1 cellular context compared by ENCODE assay signal in genomic region chr2:66574701-66575624, GRCh38.
A peak's percentile ranks its signal among the peaks of the same experiment; 100 is the strongest.
TF ChIP-seq lines count a peak whose summit lies in the region.

No MANE protein-coding gene starts in this region.

TF ChIP-seq in HEK293, 187 proteins besides CTCF, POLR2A, EP300 and RAD21 (continued from another document and continues in another):
- TF ChIP-seq ZBTB20 (tag by site-specific recombination; IDR thresholded peaks at IDR 0.05) (no peak), ZSCAN23 (tag by site-specific recombination; IDR thresholded peaks at IDR 0.05) (no peak), ZXDB (tag by site-specific recombination; IDR thresholded peaks at IDR 0.05) (peak; percentile 77; the same call in 1 of the 2 replicates), ZNF157 (tag by site-specific recombination; IDR thresholded peaks at IDR 0.05) (no peak), ZNF133 (tag by site-specific recombination; IDR thresholded peaks at IDR 0.05) (no peak), ZNF335 (tag by site-specific recombination; conservative IDR thresholded peaks at IDR 0.05) (peak; percentile 95), ZBTB6 (tag by site-specific recombination; IDR thresholded peaks at IDR 0.05) (no peak), ZNF169 (tag by site-specific recombination; IDR thresholded peaks at IDR 0.05) (no peak), GFI1B (tag by site-specific recombination; IDR thresholded peaks at IDR 0.05) (no peak), ZNF211 (tag by site-specific recombination; IDR thresholded peaks at IDR 0.05; ENCODE audit: low read depth) (no peak), ZNF600 (tag by site-specific recombination; IDR thresholded peaks at IDR 0.05) (no peak), ZNF76 (tag by site-specific recombination; IDR thresholded peaks at IDR 0.05; ENCODE audit: borderline replicate concordance, low read depth) (no peak), ZNF416 (tag by site-specific recombination; IDR thresholded peaks at IDR 0.05) (no peak), ZNF624 (tag by site-specific recombination; IDR thresholded peaks at IDR 0.05) (no peak), ZNF280D (tag by site-specific recombination; IDR thresholded peaks at IDR 0.05) (no peak), PRDM1 (tag by site-specific recombination; IDR thresholded peaks at IDR 0.05) (peak; percentile 98), PRDM4 (tag by site-specific recombination; IDR thresholded peaks at IDR 0.05) (0 out of 2 replicates have a peak, but pooled peaks have one; percentile 20), ZNF488 (tag by site-specific recombination; IDR thresholded peaks at IDR 0.05) (no peak), ZNF19 (tag by site-specific recombination; IDR thresholded peaks at IDR 0.05; ENCODE audit: low read depth) (no peak), ZNF354C (tag by site-specific recombination; IDR thresholded peaks at IDR 0.05; ENCODE audit: borderline replicate concordance, low read depth) (no peak), ZFP69B (tag by site-specific recombination; IDR thresholded peaks at IDR 0.05) (peak; percentile 62; the same call in 1 of the 2 replicates), ZNF23 (tag by site-specific recombination; IDR thresholded peaks at IDR 0.05; ENCODE audit: borderline replicate concordance) (no peak), SALL2 (tag by site-specific recombination; IDR thresholded peaks at IDR 0.05; ENCODE audit: borderline replicate concordance) (no peak), ZNF530 (tag by site-specific recombination; IDR thresholded peaks at IDR 0.05; ENCODE audit: low read depth) (no peak), ZNF843 (tag by site-specific recombination; IDR thresholded peaks at IDR 0.05) (peak; percentile 44; the same call in 1 of the 2 replicates), ZBTB11 (tag by site-specific recombination; conservative IDR thresholded peaks at IDR 0.05; ENCODE audit: low read depth) (0 out of 2 replicates have a peak, but pooled peaks have one; percentile 29), ZNF510 (tag by site-specific recombination; IDR thresholded peaks at IDR 0.05; ENCODE audit: insufficient replicate concordance) (no peak), ZSCAN30 (tag by site-specific recombination; IDR thresholded peaks at IDR 0.05) (no peak), MEIS1 (CRISPR knock-in tag; IDR thresholded peaks at IDR 0.05; ENCODE audit: borderline replicate concordance) (no peak), INSM2 (tag by site-specific recombination; IDR thresholded peaks at IDR 0.05) (peak; percentile 50; the same call in 1 of the 2 replicates), TCF7L2 (IDR thresholded peaks at IDR 0.05; ENCODE audit: borderline replicate concordance, low read depth, low read length) (no peak), ZNF473 (tag by site-specific recombination; IDR thresholded peaks at IDR 0.05) (no peak), ZNF518A (tag by site-specific recombination; conservative IDR thresholded peaks at IDR 0.05; ENCODE audit: low read depth) (no peak), ZNF654 (tag by site-specific recombination; IDR thresholded peaks at IDR 0.05; ENCODE audit: low read depth) (peak; percentile 93), ZNF292 (tag by site-specific recombination; IDR thresholded peaks at IDR 0.05; ENCODE audit: borderline replicate concordance, low read depth) (no peak), REST (tag by site-specific recombination; IDR thresholded peaks at IDR 0.05) (0 out of 2 replicates have a peak, but pooled peaks have one; percentile 49), ZNF768 (tag by site-specific recombination; IDR thresholded peaks at IDR 0.05) (no peak), YY1 (tag by site-specific recombination; IDR thresholded peaks at IDR 0.05) (peak; percentile 18; the same call in 1 of the 2 replicates), ZNF37A (tag by site-specific recombination; IDR thresholded peaks at IDR 0.05) (no peak)
